Comparison of ENCODE assay signal across 21 cellular contexts in genomic region chr7:64997164-64997908, GRCh38. TPM values are rescaled to one million over a fixed set of nuclear protein-coding genes. Genes with fewer than 3 reads are reported as not detected.
DNase-seq lines count a peak whose midpoint lies in the region; ATAC-seq and TF ChIP-seq lines count a peak whose summit lies in the region.
"Had no signal": no experiment of that assay in that cellular context is flagged by ENCODE, and none has a peak within 500 bp of the region (broad histone marks: within the 10 kb centered on the region; RNA-seq: fewer than 3 reads in every experiment).

No MANE protein-coding gene starts in this region.

- peaks cover 20% of the 10 kb centered on the region; the same call in 1 of the 2 replicates for H3K9me2 ChIP-seq in GM23338 (ENCODE audit: insufficient read depth)

- DNase-seq in GM23338 (ENCODE audit: low spot score) (no peak), adrenal gland (no peak), left ventricle myocardium inferior (no peak), NAMALWA (ENCODE audit: low spot score) (no peak)
- DNase-seq: activated CD4-positive, alpha-beta T cell treated with anti-CD3 and anti-CD28 coated beads for 36 hours; activated naive CD4-positive, alpha-beta T cell treated with anti-CD3 and anti-CD28 coated beads for 36 hours; activated T-cell treated with anti-CD3 and anti-CD28 coated beads, Interleukin-2, amount 50 U/mL, for 72 hours; aorta; DMS153; foreskin melanocyte; NCI-H2171 treated with DMSO at 0.1 percent for 48 hours; NCI-H526 treated with DMSO at 0.1 percent for 48 hours; nucleus accumbens; RPMI8226; substantia nigra; SW 1271 had no signal

- WGBS in adrenal gland, 4 donors = 86 to 96% (median 93%) methylated on average over 12 of the region's 12 CpGs

- H3K4me3 Mint-ChIP-seq in GM23338 = no peak overlapping the region; the same call in 2 of the 3 replicates
- H3K4me3 Mint-ChIP-seq: activated CD4-positive, alpha-beta T cell treated with anti-CD3 and anti-CD28 coated beads for 36 hours; activated naive CD4-positive, alpha-beta T cell treated with anti-CD3 and anti-CD28 coated beads for 36 hours; activated T-cell treated with anti-CD3 and anti-CD28 coated beads, Interleukin-2, amount 50 U/mL, for 72 hours had no signal

- H3K27me3 ChIP-seq in GM23338 (ENCODE audit: insufficient read depth) (no peaks in the 10 kb centered on the region), adrenal gland (no peaks in the 10 kb centered on the region), left ventricle myocardium inferior (ENCODE audit: low read depth) (no peaks in the 10 kb centered on the region), skeletal muscle tissue (ENCODE audit: control insufficient read depth in 3 of 3, insufficient read depth in 3 of 3, low read length in 3 of 3) (no peaks in the 10 kb centered on the region)

- peaks cover 5% of the 10 kb centered on the region for H3K27me3 Mint-ChIP-seq in GM23338 (ENCODE audit: insufficient read depth, low read depth, poor library complexity)
- H3K27me3 Mint-ChIP-seq: activated CD4-positive, alpha-beta T cell treated with anti-CD3 and anti-CD28 coated beads for 36 hours had no signal

- peaks cover 20% of the 10 kb centered on the region for H3K79me2 ChIP-seq in GM23338 (replicated peaks; ENCODE audit: insufficient read depth)

- H2AFZ ChIP-seq in GM23338 = no peak overlapping the region

- H3K36me3 ChIP-seq in GM23338 (ENCODE audit: insufficient read depth) (no peaks in the 10 kb centered on the region; the same call in 1 of the 2 replicates), adrenal gland (replicated peaks in 1 of 2) (peaks cover 0 to 6% of the 10 kb centered on the region in 2 donors), left ventricle myocardium inferior (peaks cover 19% of the 10 kb centered on the region), skeletal muscle tissue (ENCODE audit: control insufficient read depth in 3 of 3, insufficient read depth in 3 of 3, low read length in 3 of 3) (peaks cover 7 to 12% (median 8%) of the 10 kb centered on the region in 3 donors)

- H3K27ac ChIP-seq in GM23338 (ENCODE audit: low read depth) (no peak overlapping the region), adrenal gland (peak overlapping the region in 4 of 5 donors; percentile 24 to 96 (median 74)), left ventricle myocardium inferior (replicated peaks) (peak overlapping the region; percentile 82), skeletal muscle tissue (ENCODE audit: low read depth, low read length) (peak overlapping the region; percentile 64)

- H3K4me1 ChIP-seq in GM23338 (ENCODE audit: insufficient read depth) (peaks cover 14% of the 10 kb centered on the region), adrenal gland (replicated peaks in 1 of 2) (peaks cover 26 to 31% of the 10 kb centered on the region in 2 donors), left ventricle myocardium inferior (peaks cover 50% of the 10 kb centered on the region), skeletal muscle tissue (ENCODE audit: control insufficient read depth in 3 of 3, insufficient read depth in 3 of 3, low read length in 3 of 3) (peaks cover 0 to 23% (median 14%) of the 10 kb centered on the region in 3 donors)

- no peaks in the 10 kb centered on the region for H4K20me1 ChIP-seq in GM23338 (replicated peaks; ENCODE audit: insufficient read depth)

- ATAC-seq in GM23338 = no peak; the same call in 2 of the 3 replicates
- no peak for ATAC-seq in GM18511 (IDR thresholded peaks at IDR 0.05; ENCODE audit: unreplicated experiment)
- ATAC-seq in HG03039 (IDR thresholded peaks at IDR 0.05; ENCODE audit: unreplicated experiment) = no peak
- ATAC-seq in GM21825 (IDR thresholded peaks at IDR 0.05; ENCODE audit: unreplicated experiment) = no peak
- ATAC-seq: activated CD4-positive, alpha-beta T cell treated with anti-CD3 and anti-CD28 coated beads for 36 hours; activated T-cell treated with anti-CD3 and anti-CD28 coated beads, Interleukin-2, amount 50 U/mL, for 72 hours; sciatic nerve had no signal

- H3K9me3 ChIP-seq in adrenal gland (replicated peaks in 1 of 3) (peaks cover 0 to 27% (median 0%) of the 10 kb centered on the region in 3 donors), left ventricle myocardium inferior (replicated peaks) (peaks cover 62% of the 10 kb centered on the region), skeletal muscle tissue (ENCODE audit: control insufficient read depth in 3 of 3, low read length in 3 of 3) (peaks cover 0 to 5% (median 0%) of the 10 kb centered on the region in 3 donors)

- no peak for TF ChIP-seq POLR2A in adrenal gland (IDR thresholded peaks at IDR 0.05)

- intact Hi-C loops in adrenal gland (cut with DNase I) = no loop called here
- intact Hi-C loops in left ventricle myocardium inferior (cut with micrococcal nuclease) = no loop called here

- no peaks in the 10 kb centered on the region for H3F3A ChIP-seq in GM23338 (replicated peaks; ENCODE audit: low read depth)

- peaks cover 85% of the 10 kb centered on the region for H3K9me3 Mint-ChIP-seq in GM23338

- peaks cover 93% of the 10 kb centered on the region for H3K36me3 Mint-ChIP-seq in GM23338 (ENCODE audit: low read depth)

- H3K4me3 ChIP-seq in GM23338 = 0 out of 2 replicates have a peak overlapping the region, but pooled peaks have one; percentile 17
- H3K4me3 ChIP-seq in adrenal gland = no peak overlapping the region
- peak overlapping the region; percentile 34 for H3K4me3 ChIP-seq in left ventricle myocardium inferior
- peak overlapping the region in 2 of 3 donors; percentile 2 to 38 for H3K4me3 ChIP-seq in skeletal muscle tissue (ENCODE audit: low read length in 3 of 3)

- H3K9ac ChIP-seq in skeletal muscle tissue (ENCODE audit: low read depth in 1 of 3, low read length in 3 of 3) = peak overlapping the region in 2 of 3 donors; percentile 48 to 69

- peak overlapping the region; percentile 81 for H3K27ac Mint-ChIP-seq in GM23338
- H3K27ac Mint-ChIP-seq: activated CD4-positive, alpha-beta T cell treated with anti-CD3 and anti-CD28 coated beads for 36 hours; activated naive CD4-positive, alpha-beta T cell treated with anti-CD3 and anti-CD28 coated beads for 36 hours; activated T-cell treated with anti-CD3 and anti-CD28 coated beads, Interleukin-2, amount 50 U/mL, for 72 hours had no signal

- TF ChIP-seq CTCF in GM23338 (conservative IDR thresholded peaks at IDR 0.05; ENCODE audit: low read depth in 2 of 2) (no peak), adrenal gland (IDR thresholded peaks at IDR 0.05) (no peak), left ventricle myocardium inferior (IDR thresholded peaks at IDR 0.05; ENCODE audit: borderline replicate concordance) (no peak)

- H3K4me2 ChIP-seq in GM23338 = peak overlapping the region; percentile 46

- H3K4me1 Mint-ChIP-seq in GM23338 = peaks cover 19% of the 10 kb centered on the region
- H3K4me1 Mint-ChIP-seq: activated CD4-positive, alpha-beta T cell treated with anti-CD3 and anti-CD28 coated beads for 36 hours had no signal

TF ChIP-seq in GM23338, 12 proteins besides CTCF, POLR2A, EP300 and RAD21 (continues in another document):
- TF ChIP-seq ETS1 (IDR thresholded peaks at IDR 0.05) (no peak), STAT1 (IDR thresholded peaks at IDR 0.05; ENCODE audit: unreplicated experiment) (no peak), REST (IDR thresholded peaks at IDR 0.05; ENCODE audit: unreplicated experiment) (no peak), POLR2AphosphoS5 (IDR thresholded peaks at IDR 0.05; ENCODE audit: low read depth) (no peak), EZH2 (IDR thresholded peaks at IDR 0.05; ENCODE audit: low read depth, unreplicated experiment) (no peak)

RNA-seq across cellular contexts. Expression of gene ZNF117, which starts 6.5 kb away (rescaled TPM):
- total RNA-seq in GM23338 (2014; rRNA removed; shearing (Covaris generic)) = 16.3 and 20.0 TPM in 2 replicates
- 3.7 and 4.8 TPM in 2 replicates for polyA plus RNA-seq in GM23338 (2016; fragmentation: Nextera tagmentation; extraction: Ambion mirVana)
- total RNA-seq in adrenal gland = 10 to 100 TPM; 12.0 to 75.5 (median 39.9) TPM
- 10 to 100 TPM; 23.6 to 60.5 (median 29.9) TPM for polyA plus RNA-seq in adrenal gland
- 3.2 TPM for total RNA-seq in left ventricle myocardium inferior
- total RNA-seq in skeletal muscle tissue = 9.9 TPM

RNA-seq across cellular contexts. Expression of gene ERV3-1, which starts 9.2 kb away (rescaled TPM):
- 13.8 and 15.3 TPM in 2 replicates for total RNA-seq in GM23338 (2014; rRNA removed; shearing (Covaris generic))
- polyA plus RNA-seq in GM23338 (2016; fragmentation: Nextera tagmentation; extraction: Ambion mirVana) = 20.1 and 26.8 TPM in 2 replicates
- total RNA-seq in adrenal gland = 100 to 1,000 TPM in 2 of 8 donors, 10 to 100 TPM in 6; 37.6 to 180 (median 68.5) TPM
- polyA plus RNA-seq in adrenal gland = 10 to 100 TPM in 2 of 3 donors, 1 to 10 TPM in 1; 9.6 to 67.7 (median 18.6) TPM
- 6.8 TPM for total RNA-seq in left ventricle myocardium inferior
- total RNA-seq in skeletal muscle tissue = 14.6 TPM

Comparison
In these comparisons a context has a peak if more than half of its experiments do, and no peak if none do; other contexts are left out.
1. H3K4me3 ChIP-seq: peak in GM23338 (single experiment), left ventricle myocardium inferior (single experiment) and skeletal muscle tissue (2 of 3); none in adrenal gland (0 of 4).